1 cellular context compared by ENCODE assay signal in the genomic region with DNA sequence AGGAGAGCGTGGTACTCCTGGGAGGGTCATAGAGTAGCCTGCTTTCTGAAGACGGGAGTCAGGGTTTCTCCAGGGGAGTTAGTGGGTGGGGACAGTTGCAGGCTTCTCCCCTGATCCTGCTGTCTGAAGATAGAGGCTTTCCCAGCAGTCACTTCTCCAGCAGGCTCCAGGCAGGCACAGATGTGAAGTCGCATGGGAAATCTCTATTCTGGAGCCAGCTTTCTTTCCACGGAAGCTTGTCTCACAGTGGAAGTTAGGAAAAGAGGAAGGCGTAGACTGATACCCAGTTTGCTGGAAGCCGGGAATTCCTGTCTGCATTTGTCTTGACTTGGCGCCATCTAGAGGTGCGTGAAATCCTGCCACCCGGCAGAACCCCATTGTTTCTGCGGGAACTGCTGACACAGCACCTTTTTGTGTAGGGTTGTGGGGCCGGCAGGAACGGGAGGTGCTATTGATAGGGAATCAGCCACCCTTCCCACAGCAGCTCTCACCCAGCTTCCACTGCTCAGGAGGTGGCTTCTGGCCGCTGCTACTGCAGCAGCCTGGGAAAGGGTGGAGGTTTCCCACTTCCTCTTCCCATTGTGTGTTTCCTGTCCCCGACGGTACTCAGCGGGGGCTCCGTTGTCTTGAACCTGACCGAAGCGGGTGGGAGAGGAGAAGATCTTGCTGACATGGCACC.
TF ChIP-seq lines count a peak whose summit lies in the region.

No MANE protein-coding gene starts in this region.

TF ChIP-seq in K562, 482 proteins besides CTCF, POLR2A, EP300 and RAD21 (continued from another document):
- peak; percentile 48 for TF ChIP-seq CTCFL (IDR thresholded peaks at IDR 0.05; ENCODE audit: borderline replicate concordance, insufficient read depth, low read depth, low read length, poor library complexity, severe bottlenecking)
- TF ChIP-seq, protein P1, sequence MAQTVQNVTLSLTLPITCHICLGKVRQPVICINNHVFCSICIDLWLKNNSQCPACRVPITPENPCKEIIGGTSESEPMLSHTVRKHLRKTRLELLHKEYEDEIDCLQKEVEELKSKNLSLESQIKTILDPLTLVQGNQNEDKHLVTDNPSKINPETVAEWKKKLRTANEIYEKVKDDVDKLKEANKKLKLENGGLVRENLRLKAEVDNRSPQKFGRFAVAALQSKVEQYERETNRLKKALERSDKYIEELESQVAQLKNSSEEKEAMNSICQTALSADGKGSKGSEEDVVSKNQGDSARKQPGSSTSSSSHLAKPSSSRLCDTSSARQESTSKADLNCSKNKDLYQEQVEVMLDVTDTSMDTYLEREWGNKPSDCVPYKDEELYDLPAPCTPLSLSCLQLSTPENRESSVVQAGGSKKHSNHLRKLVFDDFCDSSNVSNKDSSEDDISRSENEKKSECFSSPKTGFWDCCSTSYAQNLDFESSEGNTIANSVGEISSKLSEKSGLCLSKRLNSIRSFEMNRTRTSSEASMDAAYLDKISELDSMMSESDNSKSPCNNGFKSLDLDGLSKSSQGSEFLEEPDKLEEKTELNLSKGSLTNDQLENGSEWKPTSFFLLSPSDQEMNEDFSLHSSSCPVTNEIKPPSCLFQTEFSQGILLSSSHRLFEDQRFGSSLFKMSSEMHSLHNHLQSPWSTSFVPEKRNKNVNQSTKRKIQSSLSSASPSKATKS (CRISPR knock-in tag; IDR thresholded peaks at IDR 0.05), result no peak
- peak; percentile 43; the same call in 1 of the 2 replicates for TF ChIP-seq TRIM28 (IDR thresholded peaks at IDR 0.05)
- TF ChIP-seq MYNN (IDR thresholded peaks at IDR 0.05), result 0 out of 2 replicates have a peak, but pooled peaks have one; percentile 35
- TF ChIP-seq MYNN (CRISPR knock-in tag; IDR thresholded peaks at IDR 0.05), result no peak
- no peak for TF ChIP-seq ESRRA (IDR thresholded peaks at IDR 0.05; ENCODE audit: borderline replicate concordance, low read depth)
- TF ChIP-seq PREB (CRISPR knock-in tag; IDR thresholded peaks at IDR 0.05), result no peak
